In the genomic region with DNA sequence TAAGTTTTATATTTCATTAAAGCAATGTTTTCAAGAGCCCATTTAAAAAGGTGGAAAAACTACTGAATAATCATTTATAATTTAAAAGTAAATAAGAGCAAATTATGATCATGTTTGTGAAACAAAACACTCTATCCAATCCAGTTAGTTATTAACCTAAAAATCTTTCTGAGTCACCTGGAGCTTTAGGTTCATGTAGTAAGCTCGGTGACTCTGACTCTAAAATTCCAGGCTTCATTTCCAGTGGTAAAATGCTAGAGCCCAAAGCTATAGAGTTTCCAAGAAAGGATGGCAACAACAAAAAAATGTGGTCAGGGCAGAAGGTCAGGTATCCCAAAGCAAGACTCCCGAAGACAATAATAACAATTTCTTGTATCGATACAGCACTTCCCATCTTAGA, we compare ENCODE assay signal across 22 cellular contexts.
DNase-seq lines count a peak whose midpoint lies in the region; ATAC-seq and TF ChIP-seq lines count a peak whose summit lies in the region.
"Had no signal": no experiment of that assay in that cellular context is flagged by ENCODE, and none has a peak within 500 bp of the region (broad histone marks: within the 10 kb centered on the region; RNA-seq: fewer than 3 reads in every experiment).

No MANE protein-coding gene starts in this region.

- H3K27ac ChIP-seq in A673 (ENCODE audit: low read depth, low read length, poor library complexity, severe bottlenecking) (peak overlapping the region; percentile 68), PC-3 (ENCODE audit: low read length) (peak overlapping the region; percentile 57)
- H3K27ac ChIP-seq: 22Rv1, A549, BLaER1, C4-2B had no signal

- no peak overlapping the region for H3K9ac ChIP-seq in PC-3 (ENCODE audit: low read length)
- H3K9ac ChIP-seq: BLaER1 had no signal

- no peaks in the 10 kb centered on the region for H3K9me2 ChIP-seq in PC-3 (replicated peaks; ENCODE audit: low read length)

- H2AFZ ChIP-seq in PC-3 (ENCODE audit: low read length): no peak overlapping the region

- H3K79me2 ChIP-seq in PC-3 (ENCODE audit: low read length): no peaks in the 10 kb centered on the region

- no TSS peak for BruUV-seq in A673 (replicated peaks; lab: Mats Ljungman, UMichigan)
- no TSS peak for BruUV-seq in PC-3 (replicated peaks; lab: Mats Ljungman, UMichigan)

- no peaks in the 10 kb centered on the region for H3K27me3 ChIP-seq in A673 (replicated peaks; ENCODE audit: insufficient read depth, low read depth, low read length, poor library complexity)
- no peaks in the 10 kb centered on the region for H3K27me3 ChIP-seq in PC-3 (ENCODE audit: low read length)
- H3K27me3 ChIP-seq: BE2C, BLaER1 had no signal

- H3K4me3 ChIP-seq in A673 (ENCODE audit: low read depth, low read length, poor library complexity, severe bottlenecking) (no peak overlapping the region), PC-3 (ENCODE audit: low read length) (no peak overlapping the region)
- H3K4me3 ChIP-seq: A549, BLaER1, GM12878 had no signal

- H4K20me1 ChIP-seq in PC-3 (ENCODE audit: low read length): no peaks in the 10 kb centered on the region
- H4K20me1 ChIP-seq: BLaER1 had no signal

- intact Hi-C loops in A673 (cut with micrococcal nuclease; ENCODE audit: unreplicated experiment): no loop called here
- intact Hi-C loops in PC-3 (cut with micrococcal nuclease): no loop called here

- H3F3A ChIP-seq in PC-3 (ENCODE audit: low read length, unreplicated experiment): no peaks in the 10 kb centered on the region

- POLR2A ChIA-PET in A673 (lab: Charles Lee; ENCODE audit: low non-redundant PET) (no interaction called here), PC-3 (lab: Charles Lee; ENCODE audit: unreplicated experiment) (no interaction called here)

- H3K9me3 ChIP-seq in A673 (ENCODE audit: low read depth, low read length, poor library complexity, severe bottlenecking): no peaks in the 10 kb centered on the region
- no peaks in the 10 kb centered on the region for H3K9me3 ChIP-seq in PC-3 (ENCODE audit: low read length)
- H3K9me3 ChIP-seq: BE2C had no signal

- H3K4me2 ChIP-seq in PC-3 (ENCODE audit: low read length): peak overlapping the region; percentile 67
- H3K4me2 ChIP-seq: A549 had no signal

- DNase-seq in A673 (ENCODE audit: low spot score) (no peak), M059J (ENCODE audit: low read depth) (peak; percentile 38), PC-3 (peak; percentile 68), kidney tubule cell (ENCODE audit: low spot score) (peak; percentile 64), HT-29 (ENCODE audit: low spot score) (no peak), SHP77 (lab: John Stamatoyannopoulos, UW) (no peak), RKO (ENCODE audit: low spot score) (no peak)
- DNase-seq: ACHN; CD4-positive, alpha-beta T cell; CD8-positive, alpha-beta memory T cell; COR-L47; DMS 273 treated with DMSO at 0.1 percent for 48 hours; DMS53; DND-41; GDM1 had no signal

- H3K4me1 ChIP-seq in A673 (ENCODE audit: insufficient read depth, low read length, poor library complexity, severe bottlenecking) (peaks cover 38% of the 10 kb centered on the region), PC-3 (ENCODE audit: insufficient read depth, low read length) (peaks cover 33% of the 10 kb centered on the region)
- H3K4me1 ChIP-seq: A549, BE2C had no signal

- CTCF ChIA-PET in A673 (lab: Charles Lee): no interaction called here
- CTCF ChIA-PET in PC-3 (lab: Charles Lee): no interaction called here

- TF ChIP-seq CTCF in A673 (conservative IDR thresholded peaks at IDR 0.05; ENCODE audit: low read depth, low read length) (no peak), PC-3 (conservative IDR thresholded peaks at IDR 0.05; ENCODE audit: low read depth, low read length) (no peak)

- H3K36me3 ChIP-seq in A673 (ENCODE audit: insufficient read depth, low read length, poor library complexity, severe bottlenecking): no peaks in the 10 kb centered on the region
- H3K36me3 ChIP-seq in PC-3 (ENCODE audit: low read depth, low read length): no peaks in the 10 kb centered on the region
- H3K36me3 ChIP-seq: BE2C, BLaER1 had no signal

- no peak; the same call in 1 of the 2 replicates for ATAC-seq in PC-3
- ATAC-seq in GM18498 (IDR thresholded peaks at IDR 0.05; ENCODE audit: unreplicated experiment): no peak
- ATAC-seq: A549, GM12878 had no signal

Comparison
In these comparisons a context has a peak if more than half of its experiments do, and no peak if none do; other contexts are left out.
1. DNase-seq: peak in M059J (single experiment), PC-3 (single experiment) and kidney tubule cell (single experiment); none in A673 (single experiment), HT-29 (single experiment), SHP77 (0 of 2) and RKO (single experiment).